ENCODE assay signal across 27 cellular contexts in genomic region chr12:12138203-12139154, GRCh38.
"Had no signal": no experiment of that assay in that cellular context is flagged by ENCODE, and none has a peak within 500 bp of the region (broad histone marks: within the 10 kb centered on the region; RNA-seq: fewer than 3 reads in every experiment).

No MANE protein-coding gene starts in this region.

- H3K27ac ChIP-seq: breast epithelium, colonic mucosa, dorsolateral prefrontal cortex, sigmoid colon, transverse colon, uterus, WERI-Rb-1 had no signal

- H3K4me3 ChIP-seq: breast epithelium, colonic mucosa, dorsolateral prefrontal cortex, mucosa of descending colon, sigmoid colon, smooth muscle cell, transverse colon, uterus had no signal

- H3K4me1 ChIP-seq: breast epithelium, colonic mucosa, sigmoid colon, uterus had no signal

- H3K4me2 ChIP-seq: smooth muscle cell had no signal

- H3K9me3 ChIP-seq: breast epithelium, colonic mucosa, sigmoid colon, transverse colon, uterus had no signal

- H3K36me3 ChIP-seq: breast epithelium, colonic mucosa, uterus had no signal

- FAIRE-seq: TTC549 had no signal

- DNase-seq: activated CD4-positive, alpha-beta T cell treated with anti-CD3 and anti-CD28 coated beads, Interleukin-2, amount 50 U/mL, for 1 hour; activated CD4-positive, CD25-positive, alpha-beta regulatory T cell treated with anti-CD3 and anti-CD28 coated beads, Interleukin-2, amount 50 U/mL, for 72 hours; activated CD8-positive, alpha-beta memory T cell treated with anti-CD3 and anti-CD28 coated beads, Interleukin-2, amount 50 U/mL, for 4 hours; activated effector memory CD4-positive, alpha-beta T cell treated with Interleukin-2 at 50 U/mL for 16 hours; activated naive CD4-positive, alpha-beta T cell treated with anti-CD3 and anti-CD28 coated beads for 36 hours; activated naive CD8-positive, alpha-beta T cell treated with anti-CD3 and anti-CD28 coated beads, Interleukin-2, amount 10 ng/mL, durations not matched to agents 7 days and 5 days; activated T-cell treated with anti-CD3 and anti-CD28 coated beads, Interleukin-2, amount 50 U/mL, for 4 hours; amniotic stem cell; dorsolateral prefrontal cortex; effector memory CD8-positive, alpha-beta T cell; foreskin fibroblast; immature natural killer cell; mesendoderm; occipital lobe; posterior cingulate gyrus; sigmoid colon; stimulated activated CD4-positive, alpha-beta T cell treated with anti-CD3 and anti-CD28 coated beads, Interleukin-15, amount 100 ng/mL, for 24 hours; stimulated activated naive B cell treated with anti-CD40 and anti-IgM and Interleukin-4, amounts not matched to agents 10 μg/mL and 1 μg/mL and 100 μg/mL, for 72 hours; T-helper 1 cell; uterus; WERI-Rb-1 had no signal

- H3K27me3 ChIP-seq: breast epithelium, colonic mucosa, dorsolateral prefrontal cortex, sigmoid colon, transverse colon, uterus had no signal

- ATAC-seq: activated T-cell treated with anti-CD3 and anti-CD28 coated beads, Interleukin-2, amount 50 U/mL, for 4 hours; effector memory CD8-positive, alpha-beta T cell; stimulated activated naive B cell treated with anti-CD40 and anti-IgM and Interleukin-4, amounts not matched to agents 10 μg/mL and 1 μg/mL and 100 μg/mL, for 72 hours had no signal
